In the genomic region with DNA sequence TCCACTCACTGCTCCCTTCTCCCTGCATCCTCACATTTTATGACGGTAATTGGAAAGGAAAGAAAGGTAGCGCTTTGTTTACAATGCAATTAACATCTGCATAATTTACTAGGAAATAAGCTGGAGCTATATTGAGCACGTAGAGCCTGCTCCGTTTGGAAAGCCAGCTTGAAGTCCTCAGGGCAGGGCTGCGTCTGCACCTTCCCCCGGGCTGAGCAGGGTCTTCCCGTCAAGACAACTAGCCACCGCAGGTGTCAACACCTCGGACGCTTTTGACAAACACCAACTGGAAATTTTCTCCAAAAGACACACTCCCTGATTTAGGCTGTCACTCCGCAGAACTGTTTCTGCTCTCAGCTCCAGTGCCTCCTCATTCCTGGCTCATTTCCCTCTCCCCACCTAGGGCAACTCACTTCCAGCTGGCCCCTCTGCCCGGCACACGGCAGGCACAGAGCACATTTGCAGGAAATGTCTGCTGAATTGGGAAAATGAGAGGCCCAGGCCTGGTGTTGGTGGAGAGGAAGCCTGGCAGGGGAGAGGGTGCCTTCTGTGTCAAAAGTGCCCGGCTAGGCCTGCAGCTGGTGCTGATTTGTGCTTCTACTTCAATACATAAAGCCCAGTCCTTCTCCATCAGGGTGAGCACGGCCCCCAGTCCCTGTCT, we compare ENCODE assay signal across 24 cellular contexts.
DNase-seq lines count a peak whose midpoint lies in the region; ATAC-seq, FAIRE-seq and TF ChIP-seq lines count a peak whose summit lies in the region.
"Had no signal": no experiment of that assay in that cellular context is flagged by ENCODE, and none has a peak within 500 bp of the region (broad histone marks: within the 10 kb centered on the region; RNA-seq: fewer than 3 reads in every experiment).

No MANE protein-coding gene starts in this region.

- H3K4me3 ChIP-seq in colonic mucosa = no peak overlapping the region
- no peak overlapping the region for H3K4me3 ChIP-seq in HepG2 (replicated peaks in 1 of 3; ENCODE audit: insufficient read depth in 1 of 3, low read depth in 2 of 3, low read length in 3 of 3)
- H3K4me3 ChIP-seq: esophagus muscularis mucosa, gastrocnemius medialis, right lobe of liver had no signal

- no peak for TF ChIP-seq RAD21 in HepG2 (CRISPR knock-in tag; IDR thresholded peaks at IDR 0.05)

- no peak; the same call in 2 of the 3 replicates for ATAC-seq in HepG2
- ATAC-seq: CD8-positive, alpha-beta T cell; effector memory CD8-positive, alpha-beta T cell; right lobe of liver had no signal

- H3K36me3 ChIP-seq in colonic mucosa = no peaks in the 10 kb centered on the region
- H3K36me3 ChIP-seq in HepG2 (replicated peaks in 1 of 2; ENCODE audit: control insufficient read depth in 1 of 2, insufficient read depth in 2 of 2, low read length in 2 of 2) = no peaks in the 10 kb centered on the region
- H3K36me3 ChIP-seq: esophagus muscularis mucosa, gastrocnemius medialis, right lobe of liver had no signal

- POLR2A ChIA-PET in HepG2 (lab: Yijun Ruan, JAX) = no interaction called here

- H3K36me3 Mint-ChIP-seq in neural crest cell (ENCODE audit: low read depth) = no peaks in the 10 kb centered on the region
- H3K36me3 Mint-ChIP-seq: activated CD4-positive, alpha-beta memory T cell treated with anti-CD3 and anti-CD28 coated beads for 36 hours; CD8-positive, alpha-beta T cell; type B pancreatic cell; WTC11 had no signal

- intact Hi-C loops in colonic mucosa (cut with DNase I) = no loop called here
- intact Hi-C loops in HepG2 (cut with micrococcal nuclease; ENCODE audit: unreplicated experiment) = no loop called here

- CTCF ChIA-PET in HepG2 (lab: Yijun Ruan, JAX; ENCODE audit: low intra/inter-chr PET ratio, low total read pairs) = no interaction called here

- WGBS in HepG2 (ENCODE audit: low lambda C conversion rate) = 47% methylated on average over 15 of the region's 15 CpGs

- H3K27me3 ChIP-seq in colonic mucosa (no peaks in the 10 kb centered on the region), HepG2 (ENCODE audit: control insufficient read depth in 1 of 2, insufficient read depth in 2 of 2, low read length in 2 of 2) (peaks cover 0 to 18% of the 10 kb centered on the region in 2 experiments; a peak in 1 of 5 replicates)
- H3K27me3 ChIP-seq: gastrocnemius medialis, right lobe of liver had no signal

- no peak overlapping the region for H3K27ac ChIP-seq in colonic mucosa
- no peak overlapping the region for H3K27ac ChIP-seq in HepG2 (ENCODE audit: extremely low read length, insufficient read depth, low read length)
- H3K27ac ChIP-seq: 22Rv1, esophagus muscularis mucosa, gastrocnemius medialis, right lobe of liver had no signal

- peak; percentile 0 for DNase-seq in DMS79 treated with DMSO at 0.1 percent for 48 hours (lab: John Stamatoyannopoulos, UW)
- no peak for DNase-seq in DMS79 (lab: John Stamatoyannopoulos, UW)
- DNase-seq in NCI-H146 (lab: John Stamatoyannopoulos, UW) = peak; percentile 11
- peak; percentile 29 for DNase-seq in colonic mucosa
- DNase-seq in neural crest cell (ENCODE audit: low read depth, low spot score) = no peak
- no peak for DNase-seq in activated T-cell treated with anti-CD3 and anti-CD28 coated beads, Interleukin-2, amount 50 U/mL, for 48 hours
- no peak for DNase-seq in HepG2 (ENCODE audit: low spot score)
- DNase-seq in HTR-8/SVneo (ENCODE audit: insufficient read length, low spot score) = no peak
- DNase-seq: activated CD4-positive, alpha-beta memory T cell treated with anti-CD3 and anti-CD28 coated beads for 36 hours; activated effector memory CD4-positive, alpha-beta T cell treated with Interleukin-2 at 50 U/mL for 16 hours; CD8-positive, alpha-beta T cell; DND-41; effector memory CD8-positive, alpha-beta T cell; gastrocnemius medialis; H7; islet precursor cell; NCI-H1436; NCI-H2227 treated with DMSO at 0.1 percent for 48 hours; right lobe of liver; stimulated activated CD4-positive, alpha-beta T cell treated with anti-CD3 and anti-CD28 coated beads, Interleukin-15, amount 100 ng/mL, for 24 hours had no signal

- peaks cover 8% of the 10 kb centered on the region for H3K4me1 Mint-ChIP-seq in neural crest cell

- TF ChIP-seq CTCF in colonic mucosa (IDR thresholded peaks at IDR 0.05) = no peak
- no peak for TF ChIP-seq CTCF in neural crest cell (conservative IDR thresholded peaks at IDR 0.05)
- no peak for TF ChIP-seq CTCF in HepG2 (CRISPR knock-in tag; IDR thresholded peaks at IDR 0.05)

- H4K20me1 ChIP-seq in HepG2 (ENCODE audit: insufficient read depth, low read length) = no peaks in the 10 kb centered on the region

- no peak overlapping the region for H3K4me2 ChIP-seq in HepG2 (ENCODE audit: low read depth, low read length)

- H3K4me1 ChIP-seq in colonic mucosa (no peaks in the 10 kb centered on the region), HepG2 (ENCODE audit: insufficient read depth, low read length) (no peaks in the 10 kb centered on the region)
- H3K4me1 ChIP-seq: right lobe of liver had no signal

- in situ Hi-C loops in HepG2 (cut with HindIII; ENCODE audit: extremely low pct_ligation_motif_present, low pct_unique_long_range_greater_than_20kb) = no loop called here

- H3K27ac Mint-ChIP-seq in neural crest cell (ENCODE audit: unreplicated experiment) = peak overlapping the region; percentile 5
- H3K27ac Mint-ChIP-seq: activated CD4-positive, alpha-beta memory T cell treated with anti-CD3 and anti-CD28 coated beads for 36 hours; CD8-positive, alpha-beta T cell; type B pancreatic cell; WTC11 had no signal

- H3K9me3 Mint-ChIP-seq in neural crest cell = no peaks in the 10 kb centered on the region
- H3K9me3 Mint-ChIP-seq: CD8-positive, alpha-beta T cell; effector memory CD8-positive, alpha-beta T cell; type B pancreatic cell; WTC11 had no signal

- H3K79me2 ChIP-seq in HepG2 (ENCODE audit: insufficient read depth, low read length) = no peaks in the 10 kb centered on the region

- H3K9me3 ChIP-seq in colonic mucosa (no peaks in the 10 kb centered on the region), HepG2 (ENCODE audit: low read length) (no peaks in the 10 kb centered on the region)
- H3K9me3 ChIP-seq: esophagus muscularis mucosa, gastrocnemius medialis, right lobe of liver had no signal

- no peak for TF ChIP-seq EP300 in HepG2 (IDR thresholded peaks at IDR 0.05; ENCODE audit: low read depth in 2 of 2, low read length in 2 of 2)
- TF ChIP-seq EP300 in HepG2 (CRISPR knock-in tag; IDR thresholded peaks at IDR 0.05; ENCODE audit: borderline replicate concordance) = no peak

- TF ChIP-seq POLR2A in HepG2 (IDR thresholded peaks at IDR 0.05; ENCODE audit: insufficient read depth in 1 of 2, low read depth in 2 of 2, low read length in 2 of 2) = no peak

- H3K4me3 Mint-ChIP-seq in neural crest cell = no peak overlapping the region
- H3K4me3 Mint-ChIP-seq: activated CD4-positive, alpha-beta memory T cell treated with anti-CD3 and anti-CD28 coated beads for 36 hours; CD8-positive, alpha-beta T cell; effector memory CD8-positive, alpha-beta T cell; type B pancreatic cell; WTC11 had no signal

- H3K9ac ChIP-seq in colonic mucosa (ENCODE audit: low read depth in 2 of 2, low read length in 2 of 2) = no peak overlapping the region
- H3K9ac ChIP-seq in HepG2 (ENCODE audit: insufficient read depth, low read depth, low read length) = no peak overlapping the region

- H2AFZ ChIP-seq in HepG2 (ENCODE audit: low read length) = no peak overlapping the region

- BruUV-seq in HepG2 (replicated peaks; lab: Mats Ljungman, UMichigan) = no TSS peak

- no peaks in the 10 kb centered on the region for H3K27me3 Mint-ChIP-seq in neural crest cell (ENCODE audit: low read depth)
- H3K27me3 Mint-ChIP-seq: activated CD4-positive, alpha-beta memory T cell treated with anti-CD3 and anti-CD28 coated beads for 36 hours had no signal

- no peak for FAIRE-seq in HepG2 (lab: Jason Lieb, UNC)
- no peak for FAIRE-seq in HTR-8/SVneo (lab: Jason Lieb, UNC)

TF ChIP-seq in HepG2, 621 proteins besides CTCF, POLR2A, EP300 and RAD21:
- TF ChIP-seq, protein P1, sequence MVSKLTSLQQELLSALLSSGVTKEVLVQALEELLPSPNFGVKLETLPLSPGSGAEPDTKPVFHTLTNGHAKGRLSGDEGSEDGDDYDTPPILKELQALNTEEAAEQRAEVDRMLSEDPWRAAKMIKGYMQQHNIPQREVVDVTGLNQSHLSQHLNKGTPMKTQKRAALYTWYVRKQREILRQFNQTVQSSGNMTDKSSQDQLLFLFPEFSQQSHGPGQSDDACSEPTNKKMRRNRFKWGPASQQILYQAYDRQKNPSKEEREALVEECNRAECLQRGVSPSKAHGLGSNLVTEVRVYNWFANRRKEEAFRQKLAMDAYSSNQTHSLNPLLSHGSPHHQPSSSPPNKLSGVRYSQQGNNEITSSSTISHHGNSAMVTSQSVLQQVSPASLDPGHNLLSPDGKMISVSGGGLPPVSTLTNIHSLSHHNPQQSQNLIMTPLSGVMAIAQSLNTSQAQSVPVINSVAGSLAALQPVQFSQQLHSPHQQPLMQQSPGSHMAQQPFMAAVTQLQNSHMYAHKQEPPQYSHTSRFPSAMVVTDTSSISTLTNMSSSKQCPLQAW (CRISPR knock-in tag; IDR thresholded peaks at IDR 0.05) = no peak
- TF ChIP-seq SNRNP70 (IDR thresholded peaks at IDR 0.05; ENCODE audit: low read depth, low read length) (no peak), ETV6 (CRISPR knock-in tag; conservative IDR thresholded peaks at IDR 0.05) (no peak), ZFP82 (CRISPR knock-in tag; IDR thresholded peaks at IDR 0.05; ENCODE audit: borderline replicate concordance) (no peak), ARNTL (CRISPR knock-in tag; IDR thresholded peaks at IDR 0.05) (no peak), ZNF598 (CRISPR knock-in tag; IDR thresholded peaks at IDR 0.05; ENCODE audit: borderline replicate concordance) (no peak), DPF2 (CRISPR knock-in tag; IDR thresholded peaks at IDR 0.05; ENCODE audit: borderline replicate concordance, low read depth) (no peak)
- TF ChIP-seq, protein P2, sequence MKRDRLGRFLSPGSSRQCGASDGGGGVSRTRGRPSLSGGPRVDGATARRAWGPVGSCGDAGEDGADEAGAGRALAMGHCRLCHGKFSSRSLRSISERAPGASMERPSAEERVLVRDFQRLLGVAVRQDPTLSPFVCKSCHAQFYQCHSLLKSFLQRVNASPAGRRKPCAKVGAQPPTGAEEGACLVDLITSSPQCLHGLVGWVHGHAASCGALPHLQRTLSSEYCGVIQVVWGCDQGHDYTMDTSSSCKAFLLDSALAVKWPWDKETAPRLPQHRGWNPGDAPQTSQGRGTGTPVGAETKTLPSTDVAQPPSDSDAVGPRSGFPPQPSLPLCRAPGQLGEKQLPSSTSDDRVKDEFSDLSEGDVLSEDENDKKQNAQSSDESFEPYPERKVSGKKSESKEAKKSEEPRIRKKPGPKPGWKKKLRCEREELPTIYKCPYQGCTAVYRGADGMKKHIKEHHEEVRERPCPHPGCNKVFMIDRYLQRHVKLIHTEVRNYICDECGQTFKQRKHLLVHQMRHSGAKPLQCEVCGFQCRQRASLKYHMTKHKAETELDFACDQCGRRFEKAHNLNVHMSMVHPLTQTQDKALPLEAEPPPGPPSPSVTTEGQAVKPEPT (CRISPR knock-in tag; IDR thresholded peaks at IDR 0.05; ENCODE audit: low read depth) = no peak
TF ChIP-seq in HepG2: peak in this region for 0.

Comparison
In these comparisons a context has a peak if more than half of its experiments do, and no peak if none do; other contexts are left out.
1. DNase-seq: peak in DMS79 treated with DMSO at 0.1 percent for 48 hours (single experiment), NCI-H146 (single experiment) and colonic mucosa (single experiment); none in DMS79 (single experiment), neural crest cell (single experiment), activated T-cell treated with anti-CD3 and anti-CD28 coated beads, Interleukin-2, amount 50 U/mL, for 48 hours (0 of 2), HepG2 (single experiment) and HTR-8/SVneo (single experiment).